Comparison of ENCODE assay signal across 13 cellular contexts in the genomic region with DNA sequence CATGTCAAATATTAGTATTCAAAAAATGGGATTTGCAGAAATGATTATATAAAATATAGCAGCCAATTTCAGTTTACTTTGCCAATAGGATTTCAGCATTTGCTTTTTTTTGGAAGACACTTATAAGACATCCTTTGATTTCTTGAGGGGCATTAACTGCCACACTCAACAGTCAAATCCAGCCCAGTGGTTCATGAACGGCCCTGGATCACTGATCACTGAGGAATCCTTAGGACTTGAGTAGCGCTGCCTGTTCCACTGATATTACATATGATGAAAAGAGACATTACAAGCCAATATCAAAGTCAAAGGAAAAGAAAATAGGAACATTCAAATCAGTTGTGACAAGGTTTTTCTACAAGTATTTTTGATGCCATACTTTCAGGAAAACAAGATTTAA. TPM values are rescaled to one million over a fixed set of nuclear protein-coding genes. Genes with fewer than 3 reads are reported as not detected.
DNase-seq lines count a peak whose midpoint lies in the region; ATAC-seq and TF ChIP-seq lines count a peak whose summit lies in the region.
"Had no signal": no experiment of that assay in that cellular context is flagged by ENCODE, and none has a peak within 500 bp of the region (broad histone marks: within the 10 kb centered on the region; RNA-seq: fewer than 3 reads in every experiment).

No MANE protein-coding gene starts in this region.

- no peaks in the 10 kb centered on the region for H3K9me3 Mint-ChIP-seq in MCF 10A (ENCODE audit: unreplicated experiment)
- H3K9me3 Mint-ChIP-seq: CD14-positive monocyte; CD8-positive, alpha-beta T cell; H9 had no signal

- H3K27me3 ChIP-seq in breast epithelium, result no peaks in the 10 kb centered on the region
- no peaks in the 10 kb centered on the region for H3K27me3 ChIP-seq in neutrophil
- H3K27me3 ChIP-seq in GM23248 (replicated peaks; ENCODE audit: insufficient read depth), result no peaks in the 10 kb centered on the region

- CTCF ChIA-PET in MCF 10A (lab: Yijun Ruan, JAX), result no interaction called here

- no peak for ATAC-seq in GM18511 (IDR thresholded peaks at IDR 0.05; ENCODE audit: unreplicated experiment)
- ATAC-seq: CD8-positive, alpha-beta T cell had no signal

- 97 to 98% methylated on average over 2 of the region's 2 CpGs for WGBS in GM23248 (ENCODE audit: low coverage in 1 of 2, low lambda C conversion rate in 2 of 2, missing lambda C conversion rate in 2 of 2), 2 experiments

- H3F3A ChIP-seq in GM23248 (ENCODE audit: insufficient read depth), result peaks cover 53% of the 10 kb centered on the region

- no peaks in the 10 kb centered on the region for H3K9me3 ChIP-seq in breast epithelium
- H3K9me3 ChIP-seq in neutrophil, result no peaks in the 10 kb centered on the region
- no peaks in the 10 kb centered on the region for H3K9me3 ChIP-seq in GM23248 (ENCODE audit: low read depth)

- H3K27ac ChIP-seq in breast epithelium (no peak overlapping the region), neutrophil (peak overlapping the region; percentile 18), GM23248 (no peak overlapping the region), substantia nigra (ENCODE audit: low read depth, low read length, poor library complexity, severe bottlenecking) (no peak overlapping the region)

- peaks cover 23% of the 10 kb centered on the region for H3K4me1 Mint-ChIP-seq in MCF 10A (ENCODE audit: insufficient read depth, unreplicated experiment)
- H3K4me1 Mint-ChIP-seq: CD14-positive monocyte, H9 had no signal

- in situ Hi-C loops in GM23248 (cut with MboI), result no loop called here

- H3K79me2 ChIP-seq in GM23248 (ENCODE audit: insufficient read depth), result peaks cover 79% of the 10 kb centered on the region

- H3K4me1 ChIP-seq in breast epithelium (no peaks in the 10 kb centered on the region), neutrophil (ENCODE audit: control insufficient read depth in 1 of 2, insufficient read depth in 1 of 2, low read depth in 1 of 2, low read length in 1 of 2) (peaks cover 0 to 5% of the 10 kb centered on the region in 2 experiments), GM23248 (ENCODE audit: insufficient read depth) (peaks cover 27% of the 10 kb centered on the region)

- DNase-seq in MCF 10A (ENCODE audit: unreplicated experiment), result no peak
- no peak for DNase-seq in breast epithelium (ENCODE audit: low spot score in 2 of 2)
- no peak for DNase-seq in GM23248
- DNase-seq in substantia nigra (lab: John Stamatoyannopoulos, UW), result no peak
- DNase-seq: CD8-positive, alpha-beta T cell; COR-L47; GOT3; H9; IMR-90 had no signal

- no peak for TF ChIP-seq POLR2A in breast epithelium (IDR thresholded peaks at IDR 0.05)

- POLR2A ChIA-PET in MCF 10A (lab: Yijun Ruan, JAX), result no interaction called here

- TF ChIP-seq CTCF in MCF 10A (IDR thresholded peaks at IDR 0.05; ENCODE audit: unreplicated experiment) (no peak), breast epithelium (IDR thresholded peaks at IDR 0.05) (no peak), neutrophil (IDR thresholded peaks at IDR 0.05) (no peak)

- TSS peak; percentile 43 for BruUV-seq in MCF 10A (replicated peaks; lab: Mats Ljungman, UMichigan)

- no peak overlapping the region for H3K9ac ChIP-seq in GM23248

- H3K27me3 Mint-ChIP-seq in MCF 10A (ENCODE audit: insufficient read depth, unreplicated experiment), result no peaks in the 10 kb centered on the region

- H3K36me3 Mint-ChIP-seq in MCF 10A (ENCODE audit: insufficient read depth, unreplicated experiment), result peaks cover 85% of the 10 kb centered on the region

- H4K20me1 ChIP-seq in GM23248 (ENCODE audit: insufficient read depth), result peaks cover 24% of the 10 kb centered on the region; the same call in 1 of the 2 replicates

- no peaks in the 10 kb centered on the region for H3K36me3 ChIP-seq in breast epithelium
- peaks cover 87% of the 10 kb centered on the region for H3K36me3 ChIP-seq in neutrophil
- H3K36me3 ChIP-seq in GM23248 (ENCODE audit: low read depth), result peaks cover 28% of the 10 kb centered on the region

- no peaks in the 10 kb centered on the region for H3K9me2 ChIP-seq in GM23248 (ENCODE audit: insufficient read depth)

- no peak overlapping the region for H3K4me3 Mint-ChIP-seq in MCF 10A (ENCODE audit: unreplicated experiment)
- H3K4me3 Mint-ChIP-seq: CD14-positive monocyte; CD8-positive, alpha-beta T cell; H9 had no signal

- H3K4me2 ChIP-seq in GM23248 (ENCODE audit: unreplicated experiment), result no peak overlapping the region

- no peak overlapping the region for H3K27ac Mint-ChIP-seq in MCF 10A (ENCODE audit: low read depth, unreplicated experiment)
- H3K27ac Mint-ChIP-seq: CD8-positive, alpha-beta T cell; H9 had no signal

- intact Hi-C loops in MCF 10A (cut with micrococcal nuclease), result no loop called here
- intact Hi-C loops in breast epithelium (cut with DNase I; ENCODE audit: low total_unique reads), result loop anchor here (10.0 kb wide), 1 partner anchor 836 kb away; no protein-coding TSS in a partner anchor

- H3K4me3 ChIP-seq in breast epithelium, result no peak overlapping the region
- no peak overlapping the region for H3K4me3 ChIP-seq in neutrophil (ENCODE audit: low read depth in 1 of 2, low read length in 1 of 2)
- H3K4me3 ChIP-seq in GM23248, result no peak overlapping the region

- H2AFZ ChIP-seq in GM23248, result no peak overlapping the region

TF ChIP-seq in PFSK-1, 5 proteins besides CTCF, POLR2A, EP300 and RAD21:
- 0 out of 2 replicates have a peak, but pooled peaks have one; percentile 24 for TF ChIP-seq POLR2AphosphoS5 (IDR thresholded peaks at IDR 0.05; ENCODE audit: low read depth, low read length)
- TF ChIP-seq SIN3A (IDR thresholded peaks at IDR 0.05; ENCODE audit: borderline replicate concordance, insufficient read depth, low read length), result no peak
- TF ChIP-seq, protein P1, sequence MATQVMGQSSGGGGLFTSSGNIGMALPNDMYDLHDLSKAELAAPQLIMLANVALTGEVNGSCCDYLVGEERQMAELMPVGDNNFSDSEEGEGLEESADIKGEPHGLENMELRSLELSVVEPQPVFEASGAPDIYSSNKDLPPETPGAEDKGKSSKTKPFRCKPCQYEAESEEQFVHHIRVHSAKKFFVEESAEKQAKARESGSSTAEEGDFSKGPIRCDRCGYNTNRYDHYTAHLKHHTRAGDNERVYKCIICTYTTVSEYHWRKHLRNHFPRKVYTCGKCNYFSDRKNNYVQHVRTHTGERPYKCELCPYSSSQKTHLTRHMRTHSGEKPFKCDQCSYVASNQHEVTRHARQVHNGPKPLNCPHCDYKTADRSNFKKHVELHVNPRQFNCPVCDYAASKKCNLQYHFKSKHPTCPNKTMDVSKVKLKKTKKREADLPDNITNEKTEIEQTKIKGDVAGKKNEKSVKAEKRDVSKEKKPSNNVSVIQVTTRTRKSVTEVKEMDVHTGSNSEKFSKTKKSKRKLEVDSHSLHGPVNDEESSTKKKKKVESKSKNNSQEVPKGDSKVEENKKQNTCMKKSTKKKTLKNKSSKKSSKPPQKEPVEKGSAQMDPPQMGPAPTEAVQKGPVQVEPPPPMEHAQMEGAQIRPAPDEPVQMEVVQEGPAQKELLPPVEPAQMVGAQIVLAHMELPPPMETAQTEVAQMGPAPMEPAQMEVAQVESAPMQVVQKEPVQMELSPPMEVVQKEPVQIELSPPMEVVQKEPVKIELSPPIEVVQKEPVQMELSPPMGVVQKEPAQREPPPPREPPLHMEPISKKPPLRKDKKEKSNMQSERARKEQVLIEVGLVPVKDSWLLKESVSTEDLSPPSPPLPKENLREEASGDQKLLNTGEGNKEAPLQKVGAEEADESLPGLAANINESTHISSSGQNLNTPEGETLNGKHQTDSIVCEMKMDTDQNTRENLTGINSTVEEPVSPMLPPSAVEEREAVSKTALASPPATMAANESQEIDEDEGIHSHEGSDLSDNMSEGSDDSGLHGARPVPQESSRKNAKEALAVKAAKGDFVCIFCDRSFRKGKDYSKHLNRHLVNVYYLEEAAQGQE (IDR thresholded peaks at IDR 0.05; ENCODE audit: insufficient read depth in 1 of 2, low read depth in 2 of 2, low read length in 2 of 2), result no peak
- no peak for TF ChIP-seq TAF1 (IDR thresholded peaks at IDR 0.05; ENCODE audit: borderline replicate concordance, insufficient read depth, low read length)
- TF ChIP-seq FOXP2 (optimal IDR thresholded peaks at IDR 0.05; ENCODE audit: borderline replicate concordance, extremely low read depth, extremely low read length, insufficient read depth), result no peak

RNA-seq across cellular contexts. Expression of a gene that starts 21.0 kb away (rescaled TPM):
- 813 and 886 TPM in 2 replicates for total RNA-seq in MCF 10A (2022)
- 100 to 1,000 TPM; 481 to 610 (median 518) TPM for total RNA-seq in breast epithelium
- polyA plus RNA-seq in PFSK-1 (2012; ENCODE audit: insufficient read length, low read depth), result 902 TPM
- 255 and 287 TPM in 2 replicates for total RNA-seq in GM23248 (2014; rRNA removed; shearing (Covaris generic))
- polyA plus RNA-seq in GM23248 (2016; fragmentation: Nextera tagmentation; extraction: Ambion mirVana), result 599 and 605 TPM in 2 replicates

RNA-seq across cellular contexts. Expression of a gene that starts 35.1 kb away (rescaled TPM):
- 70.6 and 82.9 TPM in 2 replicates for total RNA-seq in MCF 10A (2022)
- 10 to 100 TPM; 73.7 to 84.5 (median 76.8) TPM for total RNA-seq in breast epithelium
- polyA plus RNA-seq in PFSK-1 (2012; ENCODE audit: insufficient read length, low read depth), result 51.3 TPM
- total RNA-seq in GM23248 (2014; rRNA removed; shearing (Covaris generic)), result 113 and 117 TPM in 2 replicates
- polyA plus RNA-seq in GM23248 (2016; fragmentation: Nextera tagmentation; extraction: Ambion mirVana), result 86.0 and 93.6 TPM in 2 replicates
